ENCODE assay signal across 20 cellular contexts in genomic region chr11:75541301-75541929, GRCh38.
"Had no signal": no experiment of that assay in that cellular context is flagged by ENCODE, and none has a peak within 500 bp of the region (broad histone marks: within the 10 kb centered on the region; RNA-seq: fewer than 3 reads in every experiment).

No MANE protein-coding gene starts in this region.

- H3K4me3 ChIP-seq: colonic mucosa, hepatocyte, lung, stomach, thoracic aorta, transverse colon had no signal

- DNase-seq: colonic mucosa; dermis blood vessel endothelial cell; foreskin melanocyte; head of caudate nucleus; left colon; left ventricle myocardium superior; mesenchymal stem cell; midbrain; naive thymus-derived CD4-positive, alpha-beta T cell; nephron progenitor cell; posterior cingulate gyrus; right cardiac atrium; stimulated activated CD4-positive, alpha-beta T cell treated with anti-CD3 and anti-CD28 coated beads, Interleukin-12 subunit alpha, Interleukin-12 subunit beta, amount 100 ng/mL, for 4 hours; stimulated activated naive CD4-positive, alpha-beta T cell; stomach; substantia nigra; transverse colon had no signal

- H3K36me3 Mint-ChIP-seq: naive thymus-derived CD4-positive, alpha-beta T cell had no signal

- ATAC-seq: left colon; left ventricle myocardium superior; naive thymus-derived CD4-positive, alpha-beta T cell; right cardiac atrium had no signal

- H2AFZ ChIP-seq: hepatocyte had no signal

- H3K9me3 Mint-ChIP-seq: naive thymus-derived CD4-positive, alpha-beta T cell; nephron progenitor cell had no signal

- H3K27me3 ChIP-seq: colonic mucosa, hepatocyte, transverse colon had no signal

- H3K4me3 Mint-ChIP-seq: naive thymus-derived CD4-positive, alpha-beta T cell; nephron progenitor cell had no signal

- H3K79me2 ChIP-seq: hepatocyte had no signal

- H3K4me1 ChIP-seq: colonic mucosa, stomach, transverse colon had no signal

- H3K27ac Mint-ChIP-seq: nephron progenitor cell had no signal

- H3K9me3 ChIP-seq: colonic mucosa, stomach, thoracic aorta, transverse colon had no signal

- H3K36me3 ChIP-seq: colonic mucosa, stomach, thoracic aorta, transverse colon had no signal

- H3K4me2 ChIP-seq: hepatocyte had no signal

- H3K27ac ChIP-seq: colonic mucosa, hepatocyte, stomach, thoracic aorta, transverse colon had no signal
